ENCODE assay signal across 1 cellular context in genomic region chr12:27573972-27574371, GRCh38.
A peak's percentile ranks its signal among the peaks of the same experiment; 100 is the strongest.
TF ChIP-seq lines count a peak whose summit lies in the region.

No MANE protein-coding gene starts in this region.

TF ChIP-seq in SK-N-SH, 30 proteins besides CTCF, POLR2A, EP300 and RAD21 (continued from another document):
- TF ChIP-seq USF1 (IDR thresholded peaks at IDR 0.05; ENCODE audit: borderline replicate concordance, low read depth) (peak; percentile 80), FOXM1 (IDR thresholded peaks at IDR 0.05; ENCODE audit: low read depth) (peak; percentile 39; the same call in 1 of the 2 replicates), NFIC (IDR thresholded peaks at IDR 0.05; ENCODE audit: borderline replicate concordance) (peak; percentile 77), YY1 (IDR thresholded peaks at IDR 0.05; ENCODE audit: low read depth) (no peak), TEAD4 (IDR thresholded peaks at IDR 0.05; ENCODE audit: borderline replicate concordance, insufficient read depth) (peak; percentile 70), USF2 (IDR thresholded peaks at IDR 0.05; ENCODE audit: borderline replicate concordance, low read depth, low read length) (no peak), POLR2AphosphoS5 (IDR thresholded peaks at IDR 0.05; ENCODE audit: low read depth, low read length) (peak; percentile 49; the same call in 1 of the 2 replicates), FOXJ3 (CRISPR knock-in tag; IDR thresholded peaks at IDR 0.05) (no peak), SIN3A (IDR thresholded peaks at IDR 0.05; ENCODE audit: borderline replicate concordance, low read depth, low read length) (no peak), GABPA (IDR thresholded peaks at IDR 0.05; ENCODE audit: low read depth) (peak; percentile 49; the same call in 1 of the 2 replicates), RFX5 (IDR thresholded peaks at IDR 0.05; ENCODE audit: low read length) (no peak), EZH2phosphoT487 (IDR thresholded peaks at IDR 0.05; ENCODE audit: borderline replicate concordance, low read depth) (no peak), RXRA (IDR thresholded peaks at IDR 0.05; ENCODE audit: borderline replicate concordance, low read depth) (peak; percentile 82; the same call in 1 of the 2 replicates), JUND (IDR thresholded peaks at IDR 0.05) (peak; percentile 86), MAX (IDR thresholded peaks at IDR 0.05; ENCODE audit: low read depth) (peak; percentile 75), TCF12 (IDR thresholded peaks at IDR 0.05) (peak; percentile 89), ZBTB33 (IDR thresholded peaks at IDR 0.05; ENCODE audit: borderline replicate concordance, low read depth) (peak; percentile 77), TAF1 (IDR thresholded peaks at IDR 0.05; ENCODE audit: borderline replicate concordance, low read depth, low read length) (no peak), IRF3 (IDR thresholded peaks at IDR 0.05; ENCODE audit: low read depth, low read length) (no peak), PBX3 (IDR thresholded peaks at IDR 0.05) (peak; percentile 74), FOSL2 (IDR thresholded peaks at IDR 0.05; ENCODE audit: borderline replicate concordance, low read depth) (peak; percentile 90)
TF ChIP-seq in SK-N-SH: peak in this region for 15.
